Comparison of ENCODE assay signal across 13 cellular contexts in the genomic region with DNA sequence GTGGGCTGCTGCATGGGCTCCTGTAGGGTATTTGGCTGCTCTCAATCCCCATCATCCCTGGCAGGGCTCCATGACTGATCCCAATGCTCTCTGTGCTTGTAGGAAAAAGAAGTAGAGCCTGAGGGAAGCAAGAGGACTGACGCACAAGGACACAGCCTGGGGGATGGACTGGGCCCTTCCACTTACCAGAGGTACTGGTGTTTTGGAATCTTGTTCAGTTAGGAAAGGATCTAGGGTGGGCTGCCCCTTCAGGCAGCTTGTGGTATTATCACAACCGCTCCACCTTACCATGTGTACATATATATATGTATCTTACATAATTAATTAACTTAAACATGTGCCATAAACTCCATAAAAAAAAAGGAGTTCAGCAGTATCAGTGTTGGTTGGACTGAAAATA. TPM values are rescaled to one million over a fixed set of nuclear protein-coding genes. Genes with fewer than 3 reads are reported as not detected.
DNase-seq lines count a peak whose midpoint lies in the region; ATAC-seq and TF ChIP-seq lines count a peak whose summit lies in the region.
"Had no signal": no experiment of that assay in that cellular context is flagged by ENCODE, and none has a peak within 500 bp of the region (broad histone marks: within the 10 kb centered on the region; RNA-seq: fewer than 3 reads in every experiment).

No MANE protein-coding gene starts in this region.

- H3K4me1 ChIP-seq in upper lobe of left lung, result no peaks in the 10 kb centered on the region
- H3K4me1 ChIP-seq in effector memory CD4-positive, alpha-beta T cell (ENCODE audit: control insufficient read depth, insufficient read depth, low read length, poor library complexity, severe bottlenecking), result no peaks in the 10 kb centered on the region
- H3K4me1 ChIP-seq: psoas muscle had no signal

- TF ChIP-seq POLR2A in upper lobe of left lung (IDR thresholded peaks at IDR 0.05), result no peak

- no peaks in the 10 kb centered on the region for H3K9me3 ChIP-seq in upper lobe of left lung
- H3K9me3 ChIP-seq in effector memory CD4-positive, alpha-beta T cell (ENCODE audit: control insufficient read depth, low read length), result no peaks in the 10 kb centered on the region
- H3K9me3 ChIP-seq: psoas muscle had no signal

- no peak overlapping the region for H3K4me3 ChIP-seq in AG09309 (ENCODE audit: control insufficient read depth, low read depth, low read length)
- no peak overlapping the region for H3K4me3 ChIP-seq in GM12875 (ENCODE audit: low read depth, low read length)
- no peak overlapping the region for H3K4me3 ChIP-seq in upper lobe of left lung
- no peak overlapping the region for H3K4me3 ChIP-seq in effector memory CD4-positive, alpha-beta T cell (ENCODE audit: insufficient read depth, low read depth, low read length, poor library complexity, severe bottlenecking)
- H3K4me3 ChIP-seq: psoas muscle had no signal

- CTCF ChIA-PET in RWPE1 (lab: Yijun Ruan, JAX), result interaction anchor here (0.6 kb wide), 1 partner anchor 78 kb away, joined by 3 read pairs; no protein-coding TSS in a partner anchor

- no peak for ATAC-seq in upper lobe of left lung (ENCODE audit: low FRiP score in 2 of 2)
- ATAC-seq: left ventricle myocardium superior, psoas muscle had no signal

- DNase-seq in AG09309 (ENCODE audit: low read depth) (no peak), RWPE1 (ENCODE audit: low spot score) (no peak), germinal center (ENCODE audit: low spot score) (peak; percentile 7), upper lobe of left lung (no peak), NK-92 (lab: John Stamatoyannopoulos, UW; ENCODE audit: unreplicated experiment) (no peak), retina (no peak)
- DNase-seq in effector memory CD4-positive, alpha-beta T cell, result no peak
- DNase-seq: activated T-cell treated with anti-CD3 and anti-CD28 coated beads, Interleukin-2, amount 50 U/mL, for 24 hours; CD4-positive, alpha-beta memory T cell; left ventricle myocardium superior; NCI-H1436 treated with DMSO at 0.1 percent for 48 hours; psoas muscle had no signal

- no peak for TF ChIP-seq EP300 in upper lobe of left lung (IDR thresholded peaks at IDR 0.05)

- POLR2A ChIA-PET in RWPE1 (lab: Yijun Ruan, JAX; ENCODE audit: low non-redundant PET), result no interaction called here

- WGBS in upper lobe of left lung, 2 donors, result 77 to 87% methylated on average over 1 to 2 of the region's 2 CpGs

- peak; percentile 16 for TF ChIP-seq CTCF in AG09309 (IDR thresholded peaks at IDR 0.05; ENCODE audit: control insufficient read depth, insufficient read depth, low read depth, low read length, missing control alignments)
- TF ChIP-seq CTCF in GM12875 (IDR thresholded peaks at IDR 0.05; ENCODE audit: borderline replicate concordance, insufficient read depth, low read depth, low read length), result peak; percentile 38; the same call in 1 of the 2 replicates
- TF ChIP-seq CTCF in RWPE1 (conservative IDR thresholded peaks at IDR 0.05; ENCODE audit: low read depth), result peak; percentile 24
- TF ChIP-seq CTCF in upper lobe of left lung (IDR thresholded peaks at IDR 0.05), result peak in 1 of 6 experiments; percentile 10

- H3K27ac ChIP-seq in RWPE1 (no peak overlapping the region), upper lobe of left lung (no peak overlapping the region)
- no peak overlapping the region for H3K27ac ChIP-seq in effector memory CD4-positive, alpha-beta T cell (ENCODE audit: insufficient read depth, low read length, poor library complexity, severe bottlenecking)
- H3K27ac ChIP-seq: psoas muscle had no signal

- no peaks in the 10 kb centered on the region for H3K27me3 ChIP-seq in upper lobe of left lung
- H3K27me3 ChIP-seq in effector memory CD4-positive, alpha-beta T cell (replicated peaks; ENCODE audit: control insufficient read depth, insufficient read depth, low read length, poor library complexity, severe bottlenecking), result no peaks in the 10 kb centered on the region

- no peaks in the 10 kb centered on the region for H3K36me3 ChIP-seq in upper lobe of left lung
- no peaks in the 10 kb centered on the region for H3K36me3 ChIP-seq in effector memory CD4-positive, alpha-beta T cell (ENCODE audit: control insufficient read depth, insufficient read depth, low read length)

RNA-seq across cellular contexts. Expression of a gene that starts 1.3 kb away (rescaled TPM):
- under 1 TPM in 1 of 6 donors, not detected in 5; 0.20 TPM for total RNA-seq in upper lobe of left lung
- total RNA-seq: CD4-positive, alpha-beta memory T cell; left ventricle myocardium superior; psoas muscle had no signal
